ENCODE assay signal across 8 cellular contexts in the genomic region with DNA sequence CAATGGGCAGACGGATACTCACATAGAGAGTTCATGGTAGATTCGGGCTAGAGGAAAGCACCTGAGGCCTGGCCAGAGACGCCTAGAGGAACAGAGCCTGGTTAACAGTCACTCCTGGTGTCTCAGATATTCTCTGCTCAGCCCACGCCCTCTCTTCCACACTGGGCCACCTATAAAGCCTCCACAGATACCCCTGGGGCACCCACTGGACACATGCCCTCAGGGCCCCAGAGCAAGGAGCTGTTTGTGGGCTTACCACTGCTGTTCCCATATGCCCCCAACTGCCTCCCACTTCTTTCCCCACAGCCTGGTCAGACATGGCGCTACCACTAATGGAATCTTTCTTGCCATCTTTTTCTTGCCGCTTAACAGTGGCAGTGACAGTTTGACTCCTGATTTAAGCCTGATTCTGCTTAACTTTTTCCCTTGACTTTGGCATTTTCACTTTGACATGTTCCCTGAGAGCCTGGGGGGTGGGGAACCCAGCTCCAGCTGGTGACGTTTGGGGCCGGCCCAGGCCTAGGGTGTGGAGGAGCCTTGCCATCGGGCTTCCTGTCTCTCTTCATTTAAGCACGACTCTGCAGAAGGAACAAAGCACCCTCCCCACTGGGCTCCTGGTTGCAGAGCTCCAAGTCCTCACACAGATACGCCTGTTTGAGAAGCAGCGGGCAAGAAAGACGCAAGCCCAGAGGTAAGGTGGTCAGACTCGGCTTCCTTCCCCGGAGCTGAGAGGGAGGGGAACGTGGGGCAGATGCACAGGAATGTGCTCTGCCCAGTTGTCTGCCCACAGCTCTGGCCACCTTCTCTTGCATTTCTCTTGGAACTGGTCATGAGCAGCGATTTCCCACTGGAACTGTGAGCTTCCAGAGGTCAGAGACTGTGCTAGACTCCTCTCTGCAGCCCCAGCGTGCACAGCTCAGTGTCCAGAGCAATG. TPM values are rescaled to one million over a fixed set of nuclear protein-coding genes. Genes with fewer than 3 reads are reported as not detected.
DNase-seq lines count a peak whose midpoint lies in the region; ATAC-seq and TF ChIP-seq lines count a peak whose summit lies in the region.

A gene (plus strand): TSS at position 557 of the 934 bp plus-strand sequence. CDS start 10,611 bp downstream, outside the sequence.

- no peaks in the 10 kb centered on the region for H3K36me3 ChIP-seq in right lobe of liver

- ATAC-seq in right lobe of liver (peak; percentile 75 to 80 (median 76)), HG03571 (IDR thresholded peaks at IDR 0.05; ENCODE audit: unreplicated experiment) (no peak), GM18873 (IDR thresholded peaks at IDR 0.05; ENCODE audit: low FRiP score, unreplicated experiment) (no peak), HG03025 (IDR thresholded peaks at IDR 0.05; ENCODE audit: low FRiP score, unreplicated experiment) (no peak)
- peak; percentile 67 for ATAC-seq in stimulated activated effector memory CD8-positive, alpha-beta T cell treated with anti-CD3 and anti-CD28 coated beads, Interleukin-12 subunit alpha, Interleukin-12 subunit beta, amount 100 ng/mL, for 72 hours

- H3K4me1 ChIP-seq in right lobe of liver, result no peaks in the 10 kb centered on the region

- TF ChIP-seq CTCF in NB4 (IDR thresholded peaks at IDR 0.05; ENCODE audit: low read depth, low read length) (no peak), right lobe of liver (IDR thresholded peaks at IDR 0.05) (no peak)

- TF ChIP-seq POLR2A in NB4 (IDR thresholded peaks at IDR 0.05; ENCODE audit: extremely low read depth, insufficient read length) (peak; percentile 95), right lobe of liver (IDR thresholded peaks at IDR 0.05) (peak; percentile 69)

- peaks cover 57% of the 10 kb centered on the region for H3K4me1 Mint-ChIP-seq in activated T-helper 2 cell treated with anti-CD3 and anti-CD28 coated beads, Interferon-gamma antibody, Interleukin-2, Interleukin-4, amounts not matched to agents 10 μg/mL and 5 μg/mL and 100 μg/mL, durations not matched to agents 14 hours and 24 hours and 36 hours (ENCODE audit: low read depth)
- H3K4me1 Mint-ChIP-seq in stimulated activated effector memory CD8-positive, alpha-beta T cell treated with anti-CD3 and anti-CD28 coated beads, Interleukin-12 subunit alpha, Interleukin-12 subunit beta, amount 100 ng/mL, for 72 hours, result peaks cover 35% of the 10 kb centered on the region

- H3K27ac ChIP-seq in right lobe of liver, result peak within 1 kb of the TSS; percentile 36 to 65 (median 65)

- peak; percentile 93 for DNase-seq in NB4 (ENCODE audit: low read depth)
- peak; percentile 80 for DNase-seq in activated T-helper 2 cell treated with anti-CD3 and anti-CD28 coated beads, Interferon-gamma antibody, Interleukin-2, Interleukin-4, amounts not matched to agents 10 μg/mL and 5 μg/mL and 100 μg/mL, durations not matched to agents 14 hours and 24 hours and 36 hours (ENCODE audit: low spot score)
- DNase-seq in right lobe of liver, result peak; percentile 69 to 74 (median 73)
- DNase-seq in stimulated activated effector memory CD8-positive, alpha-beta T cell treated with anti-CD3 and anti-CD28 coated beads, Interleukin-12 subunit alpha, Interleukin-12 subunit beta, amount 100 ng/mL, for 72 hours (ENCODE audit: low spot score in 2 of 2), result no peak
- no peak for DNase-seq in LoVo (ENCODE audit: low spot score)

- 39% methylated on average over 14 of the region's 18 CpGs for WGBS in right lobe of liver (ENCODE audit: insufficient coverage, low coverage, low lambda C conversion rate, missing lambda C conversion rate)

- H3K27ac Mint-ChIP-seq in activated T-helper 2 cell treated with anti-CD3 and anti-CD28 coated beads, Interferon-gamma antibody, Interleukin-2, Interleukin-4, amounts not matched to agents 10 μg/mL and 5 μg/mL and 100 μg/mL, durations not matched to agents 14 hours and 24 hours and 36 hours, result peak within 1 kb of the TSS; percentile 94
- peak within 1 kb of the TSS; percentile 54 for H3K27ac Mint-ChIP-seq in stimulated activated effector memory CD8-positive, alpha-beta T cell treated with anti-CD3 and anti-CD28 coated beads, Interleukin-12 subunit alpha, Interleukin-12 subunit beta, amount 100 ng/mL, for 72 hours

- peak within 1 kb of the TSS; percentile 99 for H3K4me3 Mint-ChIP-seq in activated T-helper 2 cell treated with anti-CD3 and anti-CD28 coated beads, Interferon-gamma antibody, Interleukin-2, Interleukin-4, amounts not matched to agents 10 μg/mL and 5 μg/mL and 100 μg/mL, durations not matched to agents 14 hours and 24 hours and 36 hours (ENCODE audit: low read depth)
- H3K4me3 Mint-ChIP-seq in stimulated activated effector memory CD8-positive, alpha-beta T cell treated with anti-CD3 and anti-CD28 coated beads, Interleukin-12 subunit alpha, Interleukin-12 subunit beta, amount 100 ng/mL, for 72 hours, result peak within 1 kb of the TSS; percentile 61

- no peaks in the 10 kb centered on the region for H3K9me3 ChIP-seq in right lobe of liver

- no peaks in the 10 kb centered on the region for H3K27me3 ChIP-seq in right lobe of liver

- peaks cover 43% of the 10 kb centered on the region for H3K36me3 Mint-ChIP-seq in activated T-helper 2 cell treated with anti-CD3 and anti-CD28 coated beads, Interferon-gamma antibody, Interleukin-2, Interleukin-4, amounts not matched to agents 10 μg/mL and 5 μg/mL and 100 μg/mL, durations not matched to agents 14 hours and 24 hours and 36 hours (ENCODE audit: low read depth)
- H3K36me3 Mint-ChIP-seq in stimulated activated effector memory CD8-positive, alpha-beta T cell treated with anti-CD3 and anti-CD28 coated beads, Interleukin-12 subunit alpha, Interleukin-12 subunit beta, amount 100 ng/mL, for 72 hours, result peaks cover under 1% of the 10 kb centered on the region

- peak within 1 kb of the TSS; percentile 83 for H3K4me3 ChIP-seq in NB4 (ENCODE audit: low read depth, low read length)
- peak within 1 kb of the TSS; percentile 32 to 44 (median 36) for H3K4me3 ChIP-seq in right lobe of liver

- no peaks in the 10 kb centered on the region for H3K9me3 Mint-ChIP-seq in activated T-helper 2 cell treated with anti-CD3 and anti-CD28 coated beads, Interferon-gamma antibody, Interleukin-2, Interleukin-4, amounts not matched to agents 10 μg/mL and 5 μg/mL and 100 μg/mL, durations not matched to agents 14 hours and 24 hours and 36 hours
- H3K9me3 Mint-ChIP-seq in stimulated activated effector memory CD8-positive, alpha-beta T cell treated with anti-CD3 and anti-CD28 coated beads, Interleukin-12 subunit alpha, Interleukin-12 subunit beta, amount 100 ng/mL, for 72 hours, result no peaks in the 10 kb centered on the region

- H3K27me3 Mint-ChIP-seq in activated T-helper 2 cell treated with anti-CD3 and anti-CD28 coated beads, Interferon-gamma antibody, Interleukin-2, Interleukin-4, amounts not matched to agents 10 μg/mL and 5 μg/mL and 100 μg/mL, durations not matched to agents 14 hours and 24 hours and 36 hours (ENCODE audit: low read depth), result no peaks in the 10 kb centered on the region

- intact Hi-C loops in activated T-helper 2 cell treated with anti-CD3 and anti-CD28 coated beads, Interferon-gamma antibody, Interleukin-2, Interleukin-4, amounts not matched to agents 10 μg/mL and 5 μg/mL and 100 μg/mL, durations not matched to agents 14 hours and 24 hours and 36 hours (cut with micrococcal nuclease), result loop anchor here (1.0 to 5.0 kb wide), 2 partner anchors 9 to 103 kb away; no protein-coding TSS in a partner anchor
- intact Hi-C loops in right lobe of liver (cut with DNase I), result no loop called here

RNA-seq across cellular contexts. Expression of the gene that starts here (rescaled TPM):
- 354 and 368 TPM in 2 replicates for total RNA-seq in activated T-helper 2 cell treated with anti-CD3 and anti-CD28 coated beads, Interferon-gamma antibody, Interleukin-2, Interleukin-4, amounts not matched to agents 10 μg/mL and 5 μg/mL and 100 μg/mL, durations not matched to agents 14 hours and 24 hours and 36 hours
- total RNA-seq in right lobe of liver, result 10 to 100 TPM; 10.0 to 41.6 (median 28.1) TPM

Comparison
In these comparisons a context has a peak if more than half of its experiments do, and no peak if none do; other contexts are left out.
1. DNase-seq: peak in NB4 (single experiment), activated T-helper 2 cell treated with anti-CD3 and anti-CD28 coated beads, Interferon-gamma antibody, Interleukin-2, Interleukin-4, amounts not matched to agents 10 μg/mL and 5 μg/mL and 100 μg/mL, durations not matched to agents 14 hours and 24 hours and 36 hours (single experiment) and right lobe of liver (3 of 3); none in stimulated activated effector memory CD8-positive, alpha-beta T cell treated with anti-CD3 and anti-CD28 coated beads, Interleukin-12 subunit alpha, Interleukin-12 subunit beta, amount 100 ng/mL, for 72 hours (0 of 2) and LoVo (single experiment).
2. ATAC-seq: peak in right lobe of liver (4 of 4) and stimulated activated effector memory CD8-positive, alpha-beta T cell treated with anti-CD3 and anti-CD28 coated beads, Interleukin-12 subunit alpha, Interleukin-12 subunit beta, amount 100 ng/mL, for 72 hours (single experiment); none in HG03571 (single experiment), GM18873 (single experiment) and HG03025 (single experiment).